Comparison of ENCODE assay signal across 1 cellular context in the genomic region with DNA sequence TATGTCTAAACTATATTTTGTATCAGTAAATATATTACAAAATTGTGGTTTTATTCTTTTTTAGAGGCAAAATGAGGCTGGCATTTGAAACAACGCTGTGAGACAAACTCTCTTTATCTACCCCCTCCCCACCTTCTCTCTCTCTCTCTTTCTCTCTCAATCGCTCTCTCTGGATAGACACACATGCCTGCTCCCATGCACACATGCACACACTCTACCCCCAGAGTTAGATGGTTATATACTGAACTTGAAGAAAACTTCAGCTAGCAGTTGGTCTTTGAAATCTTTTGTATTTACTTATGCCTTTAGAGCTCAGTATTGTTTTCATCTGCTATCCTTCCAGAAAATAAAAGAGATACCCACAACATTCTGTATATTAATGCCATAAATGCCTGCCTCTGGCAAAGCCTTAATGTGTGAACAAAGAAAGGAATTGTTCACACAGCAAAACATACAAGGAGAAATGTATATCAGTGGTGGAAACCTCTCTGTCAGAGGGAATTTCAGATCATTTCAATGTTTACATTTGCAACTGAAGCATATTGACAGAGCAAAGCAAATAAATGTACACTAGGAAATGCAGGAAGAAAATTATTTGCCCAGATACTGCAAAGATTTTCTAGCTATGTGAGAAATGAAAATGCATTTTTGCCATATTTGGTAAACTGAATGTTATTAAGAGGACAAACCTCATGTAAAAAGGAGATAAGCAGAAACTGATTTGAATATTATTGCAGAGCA.
TF ChIP-seq lines count a peak whose summit lies in the region.

No MANE protein-coding gene starts in this region.

TF ChIP-seq in HepG2, 621 proteins besides CTCF, POLR2A, EP300 and RAD21 (continued from another document and continues in another):
- TF ChIP-seq CSRNP1 (CRISPR knock-in tag; IDR thresholded peaks at IDR 0.05) (no peak), RORA (CRISPR knock-in tag; IDR thresholded peaks at IDR 0.05) (no peak), ZNF549 (CRISPR knock-in tag; IDR thresholded peaks at IDR 0.05) (no peak), ZNF124 (CRISPR knock-in tag; IDR thresholded peaks at IDR 0.05) (peak; percentile 29; the same call in 1 of the 2 replicates), ZNF225 (CRISPR knock-in tag; IDR thresholded peaks at IDR 0.05) (no peak), ZBTB20 (CRISPR knock-in tag; IDR thresholded peaks at IDR 0.05; ENCODE audit: borderline replicate concordance, low read depth) (peak; percentile 100), GATAD1 (CRISPR knock-in tag; IDR thresholded peaks at IDR 0.05) (peak; percentile 67; the same call in 1 of the 2 replicates), FOXO1 (CRISPR knock-in tag; IDR thresholded peaks at IDR 0.05) (peak; percentile 83; the same call in 1 of the 2 replicates), CBFB (CRISPR knock-in tag; IDR thresholded peaks at IDR 0.05) (no peak), TBL1XR1 (IDR thresholded peaks at IDR 0.05; ENCODE audit: borderline replicate concordance, low read length, partially characterized antibody) (peak; percentile 77), ATAD3A (CRISPR knock-in tag; IDR thresholded peaks at IDR 0.05) (no peak), ZNF431 (CRISPR knock-in tag; IDR thresholded peaks at IDR 0.05; ENCODE audit: borderline replicate concordance, low read depth) (no peak), NFKB2 (CRISPR knock-in tag; IDR thresholded peaks at IDR 0.05; ENCODE audit: borderline replicate concordance) (no peak), ZNF570 (CRISPR knock-in tag; IDR thresholded peaks at IDR 0.05; ENCODE audit: borderline replicate concordance) (no peak), SMARCE1 (IDR thresholded peaks at IDR 0.05; ENCODE audit: borderline replicate concordance) (peak; percentile 54; the same call in 1 of the 2 replicates), KAT8 (CRISPR knock-in tag; IDR thresholded peaks at IDR 0.05) (peak; percentile 54; the same call in 1 of the 2 replicates), TEF (CRISPR knock-in tag; IDR thresholded peaks at IDR 0.05) (no peak), NR2C2 (CRISPR knock-in tag; IDR thresholded peaks at IDR 0.05; ENCODE audit: borderline replicate concordance) (no peak), MXI1 (IDR thresholded peaks at IDR 0.05; ENCODE audit: borderline replicate concordance, low read depth, low read length) (no peak), ZNF17 (CRISPR knock-in tag; IDR thresholded peaks at IDR 0.05) (no peak), FOXA1 (IDR thresholded peaks at IDR 0.05) (peak; percentile 100), FOXA1 (CRISPR knock-in tag; IDR thresholded peaks at IDR 0.05) (peak; percentile 99), NCOA2 (CRISPR knock-in tag; IDR thresholded peaks at IDR 0.05) (peak; percentile 92), KDM6A (CRISPR knock-in tag; IDR thresholded peaks at IDR 0.05; ENCODE audit: low read depth) (peak; percentile 65; the same call in 1 of the 2 replicates), CHD4 (IDR thresholded peaks at IDR 0.05; ENCODE audit: borderline replicate concordance, low read length) (0 out of 2 replicates have a peak, but pooled peaks have one; percentile 12), ZNF777 (CRISPR knock-in tag; IDR thresholded peaks at IDR 0.05) (no peak), MIXL1 (CRISPR knock-in tag; IDR thresholded peaks at IDR 0.05) (peak; percentile 97), NFE2 (CRISPR knock-in tag; IDR thresholded peaks at IDR 0.05) (no peak), ZNF782 (CRISPR knock-in tag; IDR thresholded peaks at IDR 0.05; ENCODE audit: borderline replicate concordance) (no peak), ZNF337 (CRISPR knock-in tag; IDR thresholded peaks at IDR 0.05; ENCODE audit: borderline replicate concordance, low read depth) (no peak), SMC3 (IDR thresholded peaks at IDR 0.05; ENCODE audit: low read length) (no peak), FOXP1 (IDR thresholded peaks at IDR 0.05) (no peak), FOXP1 (CRISPR knock-in tag; IDR thresholded peaks at IDR 0.05) (peak; percentile 90), MAFK (conservative IDR thresholded peaks at IDR 0.05 in 1 of 2, IDR thresholded peaks at IDR 0.05 in 1 of 2; ENCODE audit: low read length in 2 of 2) (peak; percentile 13 to 55), RNF2 (conservative IDR thresholded peaks at IDR 0.05; ENCODE audit: low read depth) (no peak)
- TF ChIP-seq, protein P1, sequence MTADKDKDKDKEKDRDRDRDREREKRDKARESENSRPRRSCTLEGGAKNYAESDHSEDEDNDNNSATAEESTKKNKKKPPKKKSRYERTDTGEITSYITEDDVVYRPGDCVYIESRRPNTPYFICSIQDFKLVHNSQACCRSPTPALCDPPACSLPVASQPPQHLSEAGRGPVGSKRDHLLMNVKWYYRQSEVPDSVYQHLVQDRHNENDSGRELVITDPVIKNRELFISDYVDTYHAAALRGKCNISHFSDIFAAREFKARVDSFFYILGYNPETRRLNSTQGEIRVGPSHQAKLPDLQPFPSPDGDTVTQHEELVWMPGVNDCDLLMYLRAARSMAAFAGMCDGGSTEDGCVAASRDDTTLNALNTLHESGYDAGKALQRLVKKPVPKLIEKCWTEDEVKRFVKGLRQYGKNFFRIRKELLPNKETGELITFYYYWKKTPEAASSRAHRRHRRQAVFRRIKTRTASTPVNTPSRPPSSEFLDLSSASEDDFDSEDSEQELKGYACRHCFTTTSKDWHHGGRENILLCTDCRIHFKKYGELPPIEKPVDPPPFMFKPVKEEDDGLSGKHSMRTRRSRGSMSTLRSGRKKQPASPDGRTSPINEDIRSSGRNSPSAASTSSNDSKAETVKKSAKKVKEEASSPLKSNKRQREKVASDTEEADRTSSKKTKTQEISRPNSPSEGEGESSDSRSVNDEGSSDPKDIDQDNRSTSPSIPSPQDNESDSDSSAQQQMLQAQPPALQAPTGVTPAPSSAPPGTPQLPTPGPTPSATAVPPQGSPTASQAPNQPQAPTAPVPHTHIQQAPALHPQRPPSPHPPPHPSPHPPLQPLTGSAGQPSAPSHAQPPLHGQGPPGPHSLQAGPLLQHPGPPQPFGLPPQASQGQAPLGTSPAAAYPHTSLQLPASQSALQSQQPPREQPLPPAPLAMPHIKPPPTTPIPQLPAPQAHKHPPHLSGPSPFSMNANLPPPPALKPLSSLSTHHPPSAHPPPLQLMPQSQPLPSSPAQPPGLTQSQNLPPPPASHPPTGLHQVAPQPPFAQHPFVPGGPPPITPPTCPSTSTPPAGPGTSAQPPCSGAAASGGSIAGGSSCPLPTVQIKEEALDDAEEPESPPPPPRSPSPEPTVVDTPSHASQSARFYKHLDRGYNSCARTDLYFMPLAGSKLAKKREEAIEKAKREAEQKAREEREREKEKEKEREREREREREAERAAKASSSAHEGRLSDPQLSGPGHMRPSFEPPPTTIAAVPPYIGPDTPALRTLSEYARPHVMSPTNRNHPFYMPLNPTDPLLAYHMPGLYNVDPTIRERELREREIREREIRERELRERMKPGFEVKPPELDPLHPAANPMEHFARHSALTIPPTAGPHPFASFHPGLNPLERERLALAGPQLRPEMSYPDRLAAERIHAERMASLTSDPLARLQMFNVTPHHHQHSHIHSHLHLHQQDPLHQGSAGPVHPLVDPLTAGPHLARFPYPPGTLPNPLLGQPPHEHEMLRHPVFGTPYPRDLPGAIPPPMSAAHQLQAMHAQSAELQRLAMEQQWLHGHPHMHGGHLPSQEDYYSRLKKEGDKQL (CRISPR knock-in tag; IDR thresholded peaks at IDR 0.05; ENCODE audit: low read depth): peak; percentile 94
- TF ChIP-seq, protein P2, sequence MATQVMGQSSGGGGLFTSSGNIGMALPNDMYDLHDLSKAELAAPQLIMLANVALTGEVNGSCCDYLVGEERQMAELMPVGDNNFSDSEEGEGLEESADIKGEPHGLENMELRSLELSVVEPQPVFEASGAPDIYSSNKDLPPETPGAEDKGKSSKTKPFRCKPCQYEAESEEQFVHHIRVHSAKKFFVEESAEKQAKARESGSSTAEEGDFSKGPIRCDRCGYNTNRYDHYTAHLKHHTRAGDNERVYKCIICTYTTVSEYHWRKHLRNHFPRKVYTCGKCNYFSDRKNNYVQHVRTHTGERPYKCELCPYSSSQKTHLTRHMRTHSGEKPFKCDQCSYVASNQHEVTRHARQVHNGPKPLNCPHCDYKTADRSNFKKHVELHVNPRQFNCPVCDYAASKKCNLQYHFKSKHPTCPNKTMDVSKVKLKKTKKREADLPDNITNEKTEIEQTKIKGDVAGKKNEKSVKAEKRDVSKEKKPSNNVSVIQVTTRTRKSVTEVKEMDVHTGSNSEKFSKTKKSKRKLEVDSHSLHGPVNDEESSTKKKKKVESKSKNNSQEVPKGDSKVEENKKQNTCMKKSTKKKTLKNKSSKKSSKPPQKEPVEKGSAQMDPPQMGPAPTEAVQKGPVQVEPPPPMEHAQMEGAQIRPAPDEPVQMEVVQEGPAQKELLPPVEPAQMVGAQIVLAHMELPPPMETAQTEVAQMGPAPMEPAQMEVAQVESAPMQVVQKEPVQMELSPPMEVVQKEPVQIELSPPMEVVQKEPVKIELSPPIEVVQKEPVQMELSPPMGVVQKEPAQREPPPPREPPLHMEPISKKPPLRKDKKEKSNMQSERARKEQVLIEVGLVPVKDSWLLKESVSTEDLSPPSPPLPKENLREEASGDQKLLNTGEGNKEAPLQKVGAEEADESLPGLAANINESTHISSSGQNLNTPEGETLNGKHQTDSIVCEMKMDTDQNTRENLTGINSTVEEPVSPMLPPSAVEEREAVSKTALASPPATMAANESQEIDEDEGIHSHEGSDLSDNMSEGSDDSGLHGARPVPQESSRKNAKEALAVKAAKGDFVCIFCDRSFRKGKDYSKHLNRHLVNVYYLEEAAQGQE (IDR thresholded peaks at IDR 0.05; ENCODE audit: borderline replicate concordance in 1 of 2, low read depth in 1 of 2, low read length in 2 of 2): peak in 1 of 2 experiments; percentile 59; a peak in 1 of 4 replicates
- TF ChIP-seq, protein P3, sequence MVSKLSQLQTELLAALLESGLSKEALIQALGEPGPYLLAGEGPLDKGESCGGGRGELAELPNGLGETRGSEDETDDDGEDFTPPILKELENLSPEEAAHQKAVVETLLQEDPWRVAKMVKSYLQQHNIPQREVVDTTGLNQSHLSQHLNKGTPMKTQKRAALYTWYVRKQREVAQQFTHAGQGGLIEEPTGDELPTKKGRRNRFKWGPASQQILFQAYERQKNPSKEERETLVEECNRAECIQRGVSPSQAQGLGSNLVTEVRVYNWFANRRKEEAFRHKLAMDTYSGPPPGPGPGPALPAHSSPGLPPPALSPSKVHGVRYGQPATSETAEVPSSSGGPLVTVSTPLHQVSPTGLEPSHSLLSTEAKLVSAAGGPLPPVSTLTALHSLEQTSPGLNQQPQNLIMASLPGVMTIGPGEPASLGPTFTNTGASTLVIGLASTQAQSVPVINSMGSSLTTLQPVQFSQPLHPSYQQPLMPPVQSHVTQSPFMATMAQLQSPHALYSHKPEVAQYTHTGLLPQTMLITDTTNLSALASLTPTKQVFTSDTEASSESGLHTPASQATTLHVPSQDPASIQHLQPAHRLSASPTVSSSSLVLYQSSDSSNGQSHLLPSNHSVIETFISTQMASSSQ (IDR thresholded peaks at IDR 0.05; ENCODE audit: low read depth): peak; percentile 51
- TF ChIP-seq, protein P3 (CRISPR knock-in tag; IDR thresholded peaks at IDR 0.05; ENCODE audit: borderline replicate concordance): no peak; the same call in 1 of the 2 replicates
- TF ChIP-seq, protein P4, sequence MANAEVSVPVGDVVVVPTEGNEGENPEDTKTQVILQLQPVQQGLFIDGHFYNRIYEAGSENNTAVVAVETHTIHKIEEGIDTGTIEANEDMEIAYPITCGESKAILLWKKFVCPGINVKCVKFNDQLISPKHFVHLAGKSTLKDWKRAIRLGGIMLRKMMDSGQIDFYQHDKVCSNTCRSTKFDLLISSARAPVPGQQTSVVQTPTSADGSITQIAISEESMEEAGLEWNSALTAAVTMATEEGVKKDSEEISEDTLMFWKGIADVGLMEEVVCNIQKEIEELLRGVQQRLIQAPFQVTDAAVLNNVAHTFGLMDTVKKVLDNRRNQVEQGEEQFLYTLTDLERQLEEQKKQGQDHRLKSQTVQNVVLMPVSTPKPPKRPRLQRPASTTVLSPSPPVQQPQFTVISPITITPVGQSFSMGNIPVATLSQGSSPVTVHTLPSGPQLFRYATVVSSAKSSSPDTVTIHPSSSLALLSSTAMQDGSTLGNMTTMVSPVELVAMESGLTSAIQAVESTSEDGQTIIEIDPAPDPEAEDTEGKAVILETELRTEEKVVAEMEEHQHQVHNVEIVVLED (CRISPR knock-in tag; IDR thresholded peaks at IDR 0.05; ENCODE audit: borderline replicate concordance): no peak
